ENCODE assay signal across 9 cellular contexts in the genomic region with DNA sequence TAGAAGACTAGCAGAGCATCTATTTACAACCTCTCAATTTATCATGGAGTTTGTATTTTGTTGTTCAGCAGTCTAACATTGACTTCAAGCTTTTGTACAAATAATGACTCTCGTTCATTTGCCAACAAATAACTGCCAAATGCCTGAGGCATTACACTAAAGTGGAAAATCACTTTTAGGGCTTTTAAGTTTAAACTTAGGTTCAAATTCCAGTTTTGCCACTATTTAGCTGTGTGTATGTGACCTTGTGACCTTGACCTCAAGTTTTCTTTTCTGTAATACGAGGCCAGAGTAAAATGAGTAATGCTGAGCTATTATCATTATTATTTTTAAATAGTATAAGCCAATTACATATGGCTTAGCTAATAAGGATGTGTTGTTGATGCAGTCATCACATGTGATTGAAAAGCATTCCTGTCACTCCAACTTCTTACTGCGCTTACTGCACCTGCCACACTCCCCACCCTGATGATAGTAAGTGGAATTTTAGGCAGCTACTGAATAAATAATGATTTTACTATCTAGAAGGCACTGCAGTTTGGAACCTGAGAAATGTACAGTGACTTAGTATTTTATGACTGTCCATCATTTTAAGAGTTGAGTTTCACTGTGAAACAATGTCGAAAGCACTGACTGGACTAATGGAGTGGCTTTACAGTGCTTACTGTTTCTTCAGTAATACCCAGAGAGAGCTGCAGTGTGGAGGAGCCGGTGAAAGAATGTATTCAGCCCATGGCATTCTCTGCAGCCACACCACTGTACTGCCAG. TPM values are rescaled to one million over a fixed set of nuclear protein-coding genes. Genes with fewer than 3 reads are reported as not detected.
DNase-seq lines count a peak whose midpoint lies in the region; ATAC-seq, FAIRE-seq and TF ChIP-seq lines count a peak whose summit lies in the region.
"Had no signal": no experiment of that assay in that cellular context is flagged by ENCODE, and none has a peak within 500 bp of the region (broad histone marks: within the 10 kb centered on the region; RNA-seq: fewer than 3 reads in every experiment).

No MANE protein-coding gene starts in this region.

- no peaks in the 10 kb centered on the region for H3K36me3 Mint-ChIP-seq in astrocyte (ENCODE audit: low read depth, unreplicated experiment)

- H3K27me3 ChIP-seq in GM23248 (replicated peaks; ENCODE audit: insufficient read depth) (no peaks in the 10 kb centered on the region), astrocyte (ENCODE audit: insufficient read depth, low read length) (no peaks in the 10 kb centered on the region)

- no peak overlapping the region for H3K4me3 ChIP-seq in GM23248
- no peak overlapping the region for H3K4me3 ChIP-seq in astrocyte (ENCODE audit: insufficient read depth, low read depth, low read length)

- H3K9me3 ChIP-seq in GM23248 (ENCODE audit: low read depth) (no peaks in the 10 kb centered on the region), astrocyte (ENCODE audit: insufficient read depth, low read depth, low read length) (no peaks in the 10 kb centered on the region)

- no peak overlapping the region for H3K9ac ChIP-seq in GM23248
- H3K9ac ChIP-seq in astrocyte (ENCODE audit: low read length): no peak overlapping the region

- FAIRE-seq in astrocyte (lab: Jason Lieb, UNC): no peak

- peaks cover 2% of the 10 kb centered on the region for H3K9me3 Mint-ChIP-seq in astrocyte (ENCODE audit: unreplicated experiment)

- H3K9me2 ChIP-seq in GM23248 (ENCODE audit: insufficient read depth): no peaks in the 10 kb centered on the region

- H3K4me1 ChIP-seq in GM23248 (ENCODE audit: insufficient read depth): peaks cover 36% of the 10 kb centered on the region
- H3K4me1 ChIP-seq in astrocyte (ENCODE audit: insufficient read depth, low read length): peaks cover 12% of the 10 kb centered on the region

- H4K20me1 ChIP-seq in GM23248 (ENCODE audit: insufficient read depth) (peaks cover 44% of the 10 kb centered on the region), astrocyte (ENCODE audit: insufficient read depth, low read length) (peaks cover 88% of the 10 kb centered on the region)

- H3K79me2 ChIP-seq in GM23248 (ENCODE audit: insufficient read depth): peaks cover 100% of the 10 kb centered on the region
- H3K79me2 ChIP-seq in astrocyte (ENCODE audit: insufficient read depth, low read length): peaks cover 96% of the 10 kb centered on the region

- peak; percentile 25 for DNase-seq in AG08395 (ENCODE audit: low spot score)
- peak; percentile 61 for DNase-seq in GM23248
- peak; percentile 32 for DNase-seq in astrocyte (ENCODE audit: low read depth)
- peak; percentile 61 for DNase-seq in medulla oblongata (ENCODE audit: extremely low spot score)
- no peak for DNase-seq in GOT3 (lab: John Stamatoyannopoulos, UW)
- DNase-seq in NCI-H1105 treated with DMSO at 0.1 percent for 48 hours (lab: John Stamatoyannopoulos, UW): no peak
- no peak for DNase-seq in Kasumi-1 (lab: John Stamatoyannopoulos, UW)
- DNase-seq: DMS 273 treated with DMSO at 0.1 percent for 48 hours had no signal

- H3K4me2 ChIP-seq in GM23248 (ENCODE audit: unreplicated experiment) (peak overlapping the region; percentile 49), astrocyte (ENCODE audit: low read length) (no peak overlapping the region)

- TF ChIP-seq CTCF in astrocyte (IDR thresholded peaks at IDR 0.05; ENCODE audit: insufficient read depth, low read depth, low read length): no peak

- 21 to 22% methylated on average over 5 of the region's 5 CpGs for WGBS in GM23248 (ENCODE audit: low coverage in 1 of 2, low lambda C conversion rate in 2 of 2, missing lambda C conversion rate in 2 of 2), 2 experiments

- H3K4me3 Mint-ChIP-seq in astrocyte (ENCODE audit: unreplicated experiment): no peak overlapping the region

- in situ Hi-C loops in GM23248 (cut with MboI): no loop called here

- peak overlapping the region; percentile 35 for H3K27ac Mint-ChIP-seq in astrocyte (ENCODE audit: unreplicated experiment)

- no peak for ATAC-seq in HG03175 (IDR thresholded peaks at IDR 0.05; ENCODE audit: unreplicated experiment)

- H3K27me3 Mint-ChIP-seq in astrocyte (ENCODE audit: low read depth, unreplicated experiment): no peaks in the 10 kb centered on the region

- no peaks in the 10 kb centered on the region for H3K36me3 ChIP-seq in GM23248 (ENCODE audit: low read depth)
- H3K36me3 ChIP-seq in astrocyte (ENCODE audit: insufficient read depth, low read length): no peaks in the 10 kb centered on the region

- H3K4me1 Mint-ChIP-seq in astrocyte (ENCODE audit: low read depth, unreplicated experiment): peaks cover 41% of the 10 kb centered on the region

- H3K27ac ChIP-seq in GM23248 (peak overlapping the region; percentile 45), astrocyte (ENCODE audit: low read depth, low read length) (peak overlapping the region; percentile 30)

- peaks cover 36% of the 10 kb centered on the region for H3F3A ChIP-seq in GM23248 (ENCODE audit: insufficient read depth)

- H2AFZ ChIP-seq in GM23248 (no peak overlapping the region), astrocyte (ENCODE audit: low read depth, low read length) (no peak overlapping the region)

RNA-seq across cellular contexts. Expression of a gene that starts 16.3 kb away (rescaled TPM):
- total RNA-seq in GM23248 (2014; rRNA removed; shearing (Covaris generic)): 47.2 and 57.3 TPM in 2 replicates
- polyA plus RNA-seq in GM23248 (2016; fragmentation: Nextera tagmentation; extraction: Ambion mirVana): 72.0 and 72.9 TPM in 2 replicates
- 59.7 and 64.1 TPM in 2 replicates for total RNA-seq in astrocyte

RNA-seq across cellular contexts. Expression of a gene that starts 49.1 kb away (rescaled TPM):
- total RNA-seq in GM23248 (2014; rRNA removed; shearing (Covaris generic)): 24.3 and 29.2 TPM in 2 replicates
- polyA plus RNA-seq in GM23248 (2016; fragmentation: Nextera tagmentation; extraction: Ambion mirVana): 16.6 and 17.3 TPM in 2 replicates
- 62.7 and 65.4 TPM in 2 replicates for total RNA-seq in astrocyte

Comparison
In these comparisons a context has a peak if more than half of its experiments do, and no peak if none do; other contexts are left out.
1. DNase-seq: peak in AG08395 (single experiment), GM23248 (single experiment), astrocyte (single experiment) and medulla oblongata (single experiment); none in GOT3 (single experiment), NCI-H1105 treated with DMSO at 0.1 percent for 48 hours (single experiment) and Kasumi-1 (0 of 2).